8 cellular contexts compared by ENCODE assay signal in genomic region chr2:24076849-24077534, GRCh38. TPM values are rescaled to one million over a fixed set of nuclear protein-coding genes. Genes with fewer than 3 reads are reported as not detected.
DNase-seq lines count a peak whose midpoint lies in the region; ATAC-seq and TF ChIP-seq lines count a peak whose summit lies in the region.

No MANE protein-coding gene starts in this region.

- peak overlapping the region; percentile 84 for H3K4me3 Mint-ChIP-seq in WTC11
- peak overlapping the region; percentile 98 for H3K4me3 Mint-ChIP-seq in osteocyte (ENCODE audit: unreplicated experiment)

- H3K27me3 ChIP-seq in A673 (replicated peaks; ENCODE audit: insufficient read depth, low read depth, low read length, poor library complexity) (no peaks in the 10 kb centered on the region), foreskin keratinocyte (no peaks in the 10 kb centered on the region)

- no TSS peak for BruUV-seq in A673 (replicated peaks; lab: Mats Ljungman, UMichigan)

- H3K36me3 Mint-ChIP-seq in WTC11 (peaks cover 45% of the 10 kb centered on the region), osteocyte (ENCODE audit: unreplicated experiment) (peaks cover 18% of the 10 kb centered on the region)

- H3K27ac ChIP-seq in A673 (ENCODE audit: low read depth, low read length, poor library complexity, severe bottlenecking), result peak overlapping the region; percentile 67
- peak overlapping the region; percentile 62 for H3K27ac ChIP-seq in foreskin keratinocyte

- H3K27ac Mint-ChIP-seq in WTC11, result peak overlapping the region; percentile 87
- peak overlapping the region; percentile 97 for H3K27ac Mint-ChIP-seq in osteocyte (ENCODE audit: unreplicated experiment)

- no peaks in the 10 kb centered on the region for H3K9me3 ChIP-seq in A673 (ENCODE audit: low read depth, low read length, poor library complexity, severe bottlenecking)

- in situ Hi-C loops in GM13977 (cut with MboI; ENCODE audit: low pct_unique_long_range_greater_than_20kb, low sequenced_read_pairs, unreplicated experiment), result loop anchor here (10.0 kb wide), 1 partner anchor 252 kb away; no protein-coding TSS in a partner anchor

- H3K4me3 ChIP-seq in A673 (ENCODE audit: low read depth, low read length, poor library complexity, severe bottlenecking), result peak overlapping the region; percentile 82
- H3K4me3 ChIP-seq in GM12864 (ENCODE audit: low read depth, low read length), result peak overlapping the region; percentile 81

- H3K9me3 Mint-ChIP-seq in WTC11 (no peaks in the 10 kb centered on the region), osteocyte (ENCODE audit: unreplicated experiment) (no peaks in the 10 kb centered on the region)

- H3K4me1 ChIP-seq in A673 (ENCODE audit: insufficient read depth, low read length, poor library complexity, severe bottlenecking), result peaks cover 7% of the 10 kb centered on the region
- peaks cover 8% of the 10 kb centered on the region for H3K4me1 ChIP-seq in foreskin keratinocyte

- ATAC-seq in HG03354 (IDR thresholded peaks at IDR 0.05; ENCODE audit: poor library complexity, severe bottlenecking, unreplicated experiment) (peak; percentile 22), WTC11 (peak; percentile 85), foreskin keratinocyte (peak; percentile 84), GM21619 (IDR thresholded peaks at IDR 0.05; ENCODE audit: unreplicated experiment) (no peak)

- H3K27me3 Mint-ChIP-seq in WTC11 (ENCODE audit: low read depth), result no peaks in the 10 kb centered on the region
- no peaks in the 10 kb centered on the region for H3K27me3 Mint-ChIP-seq in osteocyte (ENCODE audit: unreplicated experiment)

- intact Hi-C loops in A673 (cut with micrococcal nuclease; ENCODE audit: unreplicated experiment), result loop anchor here (5.0 kb wide), 1 partner anchor 255 kb away; no protein-coding TSS in a partner anchor

- no peak for DNase-seq in A673 (ENCODE audit: low spot score)
- DNase-seq in GM12864 (ENCODE audit: low read depth), result no peak
- DNase-seq in WTC11 (ENCODE audit: low spot score), result no peak
- peak in 1 of 2 donors; percentile 28 for DNase-seq in foreskin keratinocyte
- no peak for DNase-seq in osteocyte (ENCODE audit: extremely low spot score, unreplicated experiment)
- DNase-seq in GM13977 (ENCODE audit: low spot score), result no peak

- CTCF ChIA-PET in A673 (lab: Charles Lee), result interaction anchor here (1.4 kb wide), 1 partner anchor 8 kb away, joined by 4 read pairs; the partner anchor contains the start of gene TP53I3
- CTCF ChIA-PET in WTC11 (lab: Charles Lee), result interaction anchor here (0.7 to 1.9 kb wide), 17 partner anchors 8 to 453 kb away, joined by 3 to 22 read pairs (median 5); partner anchors contain the start of genes ATAD2B, PFN4, TP53I3 and WDCP

- H3K4me1 Mint-ChIP-seq in WTC11, result peaks cover 21% of the 10 kb centered on the region
- peaks cover 27% of the 10 kb centered on the region for H3K4me1 Mint-ChIP-seq in osteocyte (ENCODE audit: unreplicated experiment)

- peaks cover 21% of the 10 kb centered on the region for H3K36me3 ChIP-seq in A673 (ENCODE audit: insufficient read depth, low read length, poor library complexity, severe bottlenecking)

- POLR2A ChIA-PET in A673 (lab: Charles Lee; ENCODE audit: low non-redundant PET) (interaction anchor here (0.7 kb wide), 1 partner anchor 150 kb away, joined by 3 read pairs; the partner anchor contains the start of gene ATAD2B), WTC11 (lab: Charles Lee) (interaction anchor here (0.6 to 2.1 kb wide), 9 partner anchors 8 to 150 kb away, joined by 3 to 29 read pairs (median 4); partner anchors contain the start of genes ATAD2B, TP53I3 and WDCP)

- no peak for TF ChIP-seq CTCF in A673 (conservative IDR thresholded peaks at IDR 0.05; ENCODE audit: low read depth, low read length)
- no peak for TF ChIP-seq CTCF in GM12864 (IDR thresholded peaks at IDR 0.05; ENCODE audit: low read depth, low read length, missing control alignments)
- no peak for TF ChIP-seq CTCF in WTC11 (IDR thresholded peaks at IDR 0.05)
- TF ChIP-seq CTCF in foreskin keratinocyte (conservative IDR thresholded peaks at IDR 0.05), result no peak
- TF ChIP-seq CTCF in osteocyte (IDR thresholded peaks at IDR 0.05), result no peak
- no peak for TF ChIP-seq CTCF in GM13977 (IDR thresholded peaks at IDR 0.05; ENCODE audit: extremely low read depth, insufficient read depth, missing control alignments)

TF ChIP-seq in WTC11, 78 proteins besides CTCF, POLR2A, EP300 and RAD21 (continues in another document):
- TF ChIP-seq USF1 (CRISPR knock-in tag; IDR thresholded peaks at IDR 0.05), result peak; percentile 54; the same call in 1 of the 2 replicates
- 0 out of 2 replicates have a peak, but pooled peaks have one; percentile 76 for TF ChIP-seq ZNF416 (CRISPR knock-in tag; IDR thresholded peaks at IDR 0.05)
- TF ChIP-seq NR3C1 (CRISPR knock-in tag; conservative IDR thresholded peaks at IDR 0.05; ENCODE audit: low read depth), result no peak
- TF ChIP-seq SMAD4 (CRISPR knock-in tag; IDR thresholded peaks at IDR 0.05), result no peak
- TF ChIP-seq ATF3 (CRISPR knock-in tag; conservative IDR thresholded peaks at IDR 0.05), result no peak
- TF ChIP-seq ZNF281 (CRISPR knock-in tag; IDR thresholded peaks at IDR 0.05), result no peak
- TF ChIP-seq E2F5 (CRISPR knock-in tag; IDR thresholded peaks at IDR 0.05), result 0 out of 2 replicates have a peak, but pooled peaks have one; percentile 15
- TF ChIP-seq ZNF317 (CRISPR knock-in tag; IDR thresholded peaks at IDR 0.05; ENCODE audit: borderline replicate concordance, low read depth), result no peak
- TF ChIP-seq E2F1 (CRISPR knock-in tag; IDR thresholded peaks at IDR 0.05), result 0 out of 2 replicates have a peak, but pooled peaks have one; percentile 6

RNA-seq across cellular contexts. Expression of gene SF3B6, which starts 0.9 kb away (rescaled TPM):
- total RNA-seq in A673 (2021), result 123 and 130 TPM in 2 replicates
- total RNA-seq in WTC11 (2021), result 117 to 128 TPM (median 126 TPM) in 3 replicates
- 176 and 192 TPM in 2 replicates for total RNA-seq in foreskin keratinocyte
- polyA plus RNA-seq in foreskin keratinocyte, result 232 and 280 TPM in 2 replicates
- total RNA-seq in osteocyte, result 89.5 and 91.4 TPM in 2 replicates

RNA-seq across cellular contexts. Expression of gene TP53I3, which starts 7.6 kb away (rescaled TPM):
- total RNA-seq in A673 (2021), result 2.8 and 3.0 TPM in 2 replicates
- 29.7 to 33.1 TPM (median 32.9 TPM) in 3 replicates for total RNA-seq in WTC11 (2021)
- 38.4 and 59.8 TPM in 2 replicates for total RNA-seq in foreskin keratinocyte
- polyA plus RNA-seq in foreskin keratinocyte, result 39.4 and 61.3 TPM in 2 replicates
- total RNA-seq in osteocyte, result 44.4 and 45.9 TPM in 2 replicates

RNA-seq across cellular contexts. Expression of gene FKBP1B, which starts 27.5 kb away (rescaled TPM):
- total RNA-seq in A673 (2021) (2.9 and 3.7 TPM in 2 replicates), WTC11 (2021) (58.6 to 83.9 TPM (median 74.8 TPM) in 3 replicates), foreskin keratinocyte (15.2 and 16.7 TPM in 2 replicates), osteocyte (12.6 and 12.7 TPM in 2 replicates)
- polyA plus RNA-seq in foreskin keratinocyte, result 20.3 and 23.6 TPM in 2 replicates

RNA-seq across cellular contexts. Expression of gene WDCP, which starts 29.8 kb away (rescaled TPM):
- 26.6 and 30.8 TPM in 2 replicates for total RNA-seq in A673 (2021)
- total RNA-seq in WTC11 (2021), result 30.5 to 33.6 TPM (median 31.9 TPM) in 3 replicates
- total RNA-seq in foreskin keratinocyte, result 10.3 and 10.4 TPM in 2 replicates
- polyA plus RNA-seq in foreskin keratinocyte, result 3.7 and 4.9 TPM in 2 replicates
- 9.6 and 12.4 TPM in 2 replicates for total RNA-seq in osteocyte

RNA-seq across cellular contexts. Expression of gene PFN4, which starts 46.1 kb away (rescaled TPM):
- total RNA-seq in A673 (2021) (0.94 TPM in 1 of 2 replicates, not detected in the other), WTC11 (2021) (0.48 TPM in 1 of 3 replicates, not detected in the others), foreskin keratinocyte (0.37 and 0.56 TPM in 2 replicates), osteocyte (1.4 and 1.9 TPM in 2 replicates)
- 0.25 and 0.45 TPM in 2 replicates for polyA plus RNA-seq in foreskin keratinocyte
